7 cellular contexts compared by ENCODE assay signal in genomic region chr7:1155818-1156781, GRCh38. TPM values are rescaled to one million over a fixed set of nuclear protein-coding genes. Genes with fewer than 3 reads are reported as not detected.
DNase-seq lines count a peak whose midpoint lies in the region; ATAC-seq, FAIRE-seq and TF ChIP-seq lines count a peak whose summit lies in the region.
"Not testable (repeated sequence)": the region's sequence is repeated elsewhere in the genome, so short reads cannot be mapped to it uniquely, and the experiment has no call there.

No MANE protein-coding gene starts in this region.

- H3K4me3 ChIP-seq in PC-9, result peak overlapping the region; percentile 15; the same call in 1 of the 2 replicates
- H3K4me3 ChIP-seq in astrocyte (ENCODE audit: insufficient read depth, low read depth, low read length); endothelial cell of umbilical vein (replicated peaks in 1 of 3; ENCODE audit: insufficient read depth in 1 of 3, low read depth in 1 of 3, low read length in 3 of 3); pancreas: not testable (repeated sequence)

- H3K9ac ChIP-seq in astrocyte (ENCODE audit: low read length); endothelial cell of umbilical vein (replicated peaks; ENCODE audit: extremely low read depth, insufficient read depth, low read length): not testable (repeated sequence)

- not testable (repeated sequence) for TF ChIP-seq POLR2A in endothelial cell of umbilical vein (IDR thresholded peaks at IDR 0.05; ENCODE audit: low read depth, low read length)

- not testable (repeated sequence) for TF ChIP-seq CTCF in Calu3 (IDR thresholded peaks at IDR 0.05; ENCODE audit: unreplicated experiment); PC-9 (conservative IDR thresholded peaks at IDR 0.05); astrocyte (IDR thresholded peaks at IDR 0.05; ENCODE audit: insufficient read depth, low read depth, low read length); endothelial cell of umbilical vein (IDR thresholded peaks at IDR 0.05; ENCODE audit: extremely low read depth in 1 of 2, insufficient read depth in 1 of 2, low read depth in 1 of 2, low read length in 2 of 2); pancreas (IDR thresholded peaks at IDR 0.05)

- not testable (repeated sequence) for H3K9me2 ChIP-seq in PC-9 (ENCODE audit: insufficient read depth)

- H3K27me3 ChIP-seq in PC-9 (ENCODE audit: insufficient read depth, low read depth); astrocyte (ENCODE audit: insufficient read depth, low read length); endothelial cell of umbilical vein (ENCODE audit: control insufficient read depth in 2 of 2, insufficient read depth in 2 of 2, low read length in 2 of 2); pancreas: not testable (repeated sequence)

- H4K20me1 ChIP-seq in PC-9 (ENCODE audit: insufficient read depth); endothelial cell of umbilical vein (replicated peaks; ENCODE audit: control insufficient read depth, extremely low read depth, insufficient read depth, low read length): not testable (repeated sequence)
- H4K20me1 ChIP-seq in astrocyte (ENCODE audit: insufficient read depth, low read length), result peaks cover 49% of the 10 kb centered on the region

- H3K27me3 Mint-ChIP-seq in Calu3 (ENCODE audit: unreplicated experiment); astrocyte (ENCODE audit: low read depth, unreplicated experiment); memory B cell: not testable (repeated sequence)

- H3K4me2 ChIP-seq in PC-9 (peak overlapping the region; percentile 98), astrocyte (ENCODE audit: low read length) (peak overlapping the region; percentile 29)
- H3K4me2 ChIP-seq in endothelial cell of umbilical vein (ENCODE audit: insufficient read depth, low read length), result not testable (repeated sequence)

- CTCF ChIA-PET in Calu3 (lab: Charles Lee), result interaction anchor here (0.6 to 2.2 kb wide), 10 partner anchors 14 to 649 kb away, joined by 3 to 19 read pairs (median 4); a partner anchor contains a TSS
- CTCF ChIA-PET in PC-9 (lab: Charles Lee), result interaction anchor here (0.5 to 1.3 kb wide), 3 partner anchors 18 to 81 kb away, joined by 3 to 5 read pairs (median 4); a partner anchor contains a TSS
- CTCF ChIA-PET in endothelial cell of umbilical vein (lab: Charles Lee), result interaction anchor here (1.2 to 2.8 kb wide), 6 partner anchors 17 to 163 kb away, joined by 3 to 22 read pairs (median 6); no protein-coding TSS in a partner anchor

- dilution Hi-C loops in endothelial cell of umbilical vein (cut with MboI; ENCODE audit: extremely low pct_ligation_motif_present, low sequenced_read_pairs), result not testable (repeated sequence)

- DNase-seq in Calu3; PC-9; astrocyte (ENCODE audit: low read depth); endothelial cell of umbilical vein (ENCODE audit: low read depth, low spot score); memory B cell (ENCODE audit: low spot score in 2 of 2); pancreas: not testable (repeated sequence)
- DNase-seq in left lobe of liver (ENCODE audit: low spot score), result peak; percentile 79

- POLR2A ChIA-PET in PC-9 (lab: Charles Lee; ENCODE audit: unreplicated experiment), result interaction anchor here (0.5 kb wide), 1 partner anchor 17 kb away, joined by 8 read pairs; no protein-coding TSS in a partner anchor
- POLR2A ChIA-PET in endothelial cell of umbilical vein (lab: Charles Lee), result not testable (repeated sequence)

- H3K79me2 ChIP-seq in PC-9 (ENCODE audit: low read depth), result peaks cover 59% of the 10 kb centered on the region
- peaks cover 61% of the 10 kb centered on the region for H3K79me2 ChIP-seq in astrocyte (ENCODE audit: insufficient read depth, low read length)
- H3K79me2 ChIP-seq in endothelial cell of umbilical vein (ENCODE audit: control insufficient read depth, insufficient read depth, low read length), result peaks cover 39% of the 10 kb centered on the region

- H3K36me3 ChIP-seq in PC-9 (ENCODE audit: low read depth) (peaks cover 53% of the 10 kb centered on the region), astrocyte (ENCODE audit: insufficient read depth, low read length) (peaks cover 33% of the 10 kb centered on the region), endothelial cell of umbilical vein (ENCODE audit: control insufficient read depth in 2 of 2, extremely low read depth in 1 of 2, insufficient read depth in 2 of 2, low read length in 2 of 2) (peaks cover 4 to 44% of the 10 kb centered on the region in 2 experiments), pancreas (peaks cover 4 to 42% (median 6%) of the 10 kb centered on the region in 3 donors)

- H3K9me3 Mint-ChIP-seq in Calu3 (ENCODE audit: low read depth, unreplicated experiment); astrocyte (ENCODE audit: unreplicated experiment); memory B cell: not testable (repeated sequence)

- peak overlapping the region; percentile 84 for H3K27ac Mint-ChIP-seq in Calu3 (ENCODE audit: unreplicated experiment)
- H3K27ac Mint-ChIP-seq in astrocyte (ENCODE audit: unreplicated experiment), result peak overlapping the region; percentile 81
- H3K27ac Mint-ChIP-seq in memory B cell, result peak overlapping the region; percentile 78

- H2AFZ ChIP-seq in PC-9; astrocyte (ENCODE audit: low read depth, low read length); endothelial cell of umbilical vein (ENCODE audit: low read depth, low read length): not testable (repeated sequence)

- H3K9me1 ChIP-seq in endothelial cell of umbilical vein (replicated peaks; ENCODE audit: control insufficient read depth, extremely low read depth, insufficient read depth, low read length), result not testable (repeated sequence)

- peak; percentile 1 for ATAC-seq in left lobe of liver
- ATAC-seq in memory B cell (ENCODE audit: low read depth); pancreas: not testable (repeated sequence)

- H3K4me3 Mint-ChIP-seq in Calu3 (ENCODE audit: low read depth, unreplicated experiment), result peak overlapping the region; percentile 97
- H3K4me3 Mint-ChIP-seq in astrocyte (ENCODE audit: unreplicated experiment); memory B cell: not testable (repeated sequence)

- H3K27ac ChIP-seq in PC-9 (peak overlapping the region; percentile 77), astrocyte (ENCODE audit: low read depth, low read length) (peak overlapping the region; percentile 48), endothelial cell of umbilical vein (ENCODE audit: insufficient read depth, low read depth, low read length) (peak overlapping the region; percentile 25), pancreas (peak overlapping the region in 3 of 4 donors; percentile 26 to 73 (median 55))

- not testable (repeated sequence) for FAIRE-seq in astrocyte (lab: Jason Lieb, UNC); endothelial cell of umbilical vein (lab: Jason Lieb, UNC); pancreas (lab: Jason Lieb, UNC)

- intact Hi-C loops in Calu3 (cut with micrococcal nuclease; ENCODE audit: unreplicated experiment) (loop anchor here (5.0 kb wide), 1 partner anchor 879 kb away; no protein-coding TSS in a partner anchor), PC-9 (cut with micrococcal nuclease; ENCODE audit: unreplicated experiment) (loop anchor here (2.0 to 5.0 kb wide), 3 partner anchors 17 to 279 kb away; partner anchors contain the start of genes GET4 and GPER1)
- intact Hi-C loops in endothelial cell of umbilical vein (cut with micrococcal nuclease); pancreas (cut with DNase I): not testable (repeated sequence)

- H3K4me1 Mint-ChIP-seq in Calu3 (ENCODE audit: low read depth, unreplicated experiment), result peaks cover 35% of the 10 kb centered on the region
- H3K4me1 Mint-ChIP-seq in astrocyte (ENCODE audit: low read depth, unreplicated experiment), result peaks cover 25% of the 10 kb centered on the region
- H3K4me1 Mint-ChIP-seq in memory B cell, result peaks cover 17% of the 10 kb centered on the region

- BruUV-seq in Calu3 (replicated peaks; lab: Mats Ljungman, UMichigan); PC-9 (replicated peaks; lab: Mats Ljungman, UMichigan); endothelial cell of umbilical vein (replicated peaks; lab: Mats Ljungman, UMichigan): not testable (repeated sequence)

- H3K4me1 ChIP-seq in PC-9 (replicated peaks; ENCODE audit: insufficient read depth) (peaks cover 43% of the 10 kb centered on the region), astrocyte (ENCODE audit: insufficient read depth, low read length) (peaks cover 31% of the 10 kb centered on the region), endothelial cell of umbilical vein (ENCODE audit: control insufficient read depth, extremely low read depth, insufficient read depth, low read length) (peaks cover 30% of the 10 kb centered on the region), pancreas (peaks cover 4 to 12% (median 5%) of the 10 kb centered on the region in 3 donors)

- not testable (repeated sequence) for H3K9me3 ChIP-seq in PC-9 (ENCODE audit: insufficient read depth, low read depth); astrocyte (ENCODE audit: insufficient read depth, low read depth, low read length); endothelial cell of umbilical vein (replicated peaks; ENCODE audit: control insufficient read depth, insufficient read depth, low read length); pancreas

- 60 to 71% methylated on average over 21 to 24 of the region's 33 CpGs for WGBS in pancreas, 2 donors

- peaks cover 93% of the 10 kb centered on the region for H3K36me3 Mint-ChIP-seq in Calu3 (ENCODE audit: insufficient read depth, unreplicated experiment)
- H3K36me3 Mint-ChIP-seq in astrocyte (ENCODE audit: low read depth, unreplicated experiment), result peaks cover 15% of the 10 kb centered on the region
- peaks cover 22% of the 10 kb centered on the region for H3K36me3 Mint-ChIP-seq in memory B cell

- peaks cover 45% of the 10 kb centered on the region for H3F3A ChIP-seq in PC-9 (ENCODE audit: insufficient read depth, low read depth)

RNA-seq across cellular contexts. Expression of gene ZFAND2A, which starts 3.9 kb away (rescaled TPM):
- total RNA-seq in Calu3 (2022), result 51.2 and 56.6 TPM in 2 replicates
- total RNA-seq in PC-9 (2021), result 51.2 and 65.1 TPM in 2 replicates
- 40.1 and 45.5 TPM in 2 replicates for total RNA-seq in astrocyte
- total RNA-seq in endothelial cell of umbilical vein, result 20.6 and 31.8 TPM in 2 replicates
- polyA plus RNA-seq in endothelial cell of umbilical vein, result 37.6 and 40.6 TPM in 2 replicates
- polyA plus RNA-seq in endothelial cell of umbilical vein (2011; cell fraction: cytosol; rRNA removed), result 50.2 and 51.2 TPM in 2 replicates
- polyA plus RNA-seq in endothelial cell of umbilical vein (2011; cell fraction: nucleus; rRNA removed), result 53.1 and 54.8 TPM in 2 replicates
- polyA plus RNA-seq in endothelial cell of umbilical vein (2012), result 39.6 and 42.2 TPM in 2 replicates
- 19.3 and 19.8 TPM in 2 replicates for polyA minus RNA-seq in endothelial cell of umbilical vein
- 12.5 TPM for polyA minus RNA-seq in endothelial cell of umbilical vein (2011; cell fraction: cytosol; rRNA and poly(A)+ RNA removed)
- 19.7 and 23.8 TPM in 2 replicates for polyA minus RNA-seq in endothelial cell of umbilical vein (2011; cell fraction: nucleus; rRNA and poly(A)+ RNA removed)
- total RNA-seq in left lobe of liver, result 39.8 TPM
- 10 to 100 TPM in 3 of 6 donors, 1 to 10 TPM in 3; 6.1 to 21.7 (median 10.3) TPM for total RNA-seq in pancreas
- polyA plus RNA-seq in pancreas, result 10 to 100 TPM; 31.9 to 35.0 TPM

Comparison
In these comparisons a context has a peak if more than half of its experiments do, and no peak if none do; other contexts are left out.
1. H3K27ac ChIP-seq: peak in every context shown above with its lines; median percentile 77 in PC-9; 55 in pancreas; 48 in astrocyte; 25 in endothelial cell of umbilical vein.